In genomic region chr17:19720210-19720475, GRCh38 we compare ENCODE assay signal across 24 cellular contexts. TPM values are rescaled to one million over a fixed set of nuclear protein-coding genes. Genes with fewer than 3 reads are reported as not detected.
"Had no signal": no experiment of that assay in that cellular context is flagged by ENCODE, and none has a peak within 500 bp of the region (broad histone marks: within the 10 kb centered on the region; RNA-seq: fewer than 3 reads in every experiment).

No MANE protein-coding gene starts in this region.

- DNase-seq: activated B cell treated with CpG ODN at 0.5 μM for 24 hours; activated CD4-positive, alpha-beta T cell treated with anti-CD3 and anti-CD28 coated beads for 48 hours; activated CD8-positive, alpha-beta memory T cell treated with anti-CD3 and anti-CD28 coated beads, Interleukin-2, amount 50 U/mL, for 4 hours; activated CD8-positive, alpha-beta T cell treated with anti-CD3 and anti-CD28 coated beads, Interleukin-2, amount 10 ng/mL, durations not matched to agents 7 days and 5 days; activated effector memory CD4-positive, alpha-beta T cell treated with anti-CD3 and anti-CD28 coated beads, Interleukin-2, amount 50 U/mL, for 16 hours; activated T-cell treated with anti-CD3 and anti-CD28 coated beads, Interleukin-2, amount 50 U/mL, for 48 hours; adrenal gland; left ventricle myocardium superior; mesenchymal stem cell; stimulated activated CD4-positive, alpha-beta T cell treated with anti-CD3 and anti-CD28 coated beads, Interleukin-12 subunit alpha, Interleukin-12 subunit beta, amount 100 ng/mL, for 4 hours; stimulated activated CD4-positive, alpha-beta T cell treated with anti-CD3 and anti-CD28 coated beads, Interleukin-2, amount 100 ng/mL, for 24 hours; T-helper 2 cell; tibial artery had no signal

- FAIRE-seq: pancreas, TTC549 had no signal

- ATAC-seq: activated CD8-positive, alpha-beta T cell treated with anti-CD3 and anti-CD28 coated beads, Interleukin-2, amount 10 ng/mL, durations not matched to agents 7 days and 5 days; gastroesophageal sphincter; left ventricle myocardium superior; stimulated activated memory B cell treated with anti-CD40 and anti-IgM and Interleukin-4, amounts not matched to agents 10 μg/mL and 1 μg/mL and 100 μg/mL, for 72 hours had no signal

- H3K9me3 ChIP-seq: adrenal gland, gastroesophageal sphincter, pancreas, tibial artery, vagina had no signal

- H3K27me3 ChIP-seq: adrenal gland, gastroesophageal sphincter, pancreas, tibial artery, vagina had no signal

- H3K36me3 ChIP-seq: adrenal gland, gastroesophageal sphincter, pancreas, tibial artery, vagina had no signal

- H3K27ac ChIP-seq: adrenal gland, gastroesophageal sphincter, pancreas, tibial artery, vagina had no signal

- H3K4me3 ChIP-seq: adrenal gland, gastroesophageal sphincter, pancreas, tibial artery, vagina had no signal

RNA-seq across cellular contexts. Expression of gene SLC47A2, which starts 3.8 kb away (rescaled TPM):
- total RNA-seq: activated B cell treated with CpG ODN at 0.5 μM for 24 hours; activated CD8-positive, alpha-beta T cell treated with anti-CD3 and anti-CD28 coated beads, Interleukin-2, amount 10 ng/mL, durations not matched to agents 7 days and 5 days; chondrocyte; dermis microvascular lymphatic vessel endothelial cell; endodermal cell; epithelial cell of proximal tubule; gastroesophageal sphincter; kidney epithelial cell; left ventricle myocardium superior; pancreas had no signal
- polyA plus RNA-seq: neural cell, pancreas had no signal

RNA-seq across cellular contexts. Expression of gene ALDH3A1, which starts 28.0 kb away (rescaled TPM):
- total RNA-seq: activated B cell treated with CpG ODN at 0.5 μM for 24 hours; activated CD8-positive, alpha-beta T cell treated with anti-CD3 and anti-CD28 coated beads, Interleukin-2, amount 10 ng/mL, durations not matched to agents 7 days and 5 days; chondrocyte; left ventricle myocardium superior had no signal
